1 cellular context compared by ENCODE assay signal in genomic region chr11:76781046-76781801, GRCh38.
TF ChIP-seq lines count a peak whose summit lies in the region.

No MANE protein-coding gene starts in this region.

TF ChIP-seq in HepG2, 621 proteins besides CTCF, POLR2A, EP300 and RAD21 (continues in another document):
- TF ChIP-seq ZNF780A (CRISPR knock-in tag; IDR thresholded peaks at IDR 0.05) (no peak), GABPA (IDR thresholded peaks at IDR 0.05; ENCODE audit: low read depth, low read length) (no peak), GABPA (CRISPR knock-in tag; IDR thresholded peaks at IDR 0.05; ENCODE audit: low read depth) (peak; percentile 54; the same call in 1 of the 2 replicates), ZNF3 (CRISPR knock-in tag; IDR thresholded peaks at IDR 0.05) (peak; percentile 69), ZKSCAN5 (CRISPR knock-in tag; IDR thresholded peaks at IDR 0.05) (0 out of 2 replicates have a peak, but pooled peaks have one; percentile 67), IRF1 (CRISPR knock-in tag; IDR thresholded peaks at IDR 0.05; ENCODE audit: low read depth) (no peak), DPF2 (CRISPR knock-in tag; IDR thresholded peaks at IDR 0.05; ENCODE audit: borderline replicate concordance, low read depth) (0 out of 2 replicates have a peak, but pooled peaks have one; percentile 39), HDAC1 (CRISPR knock-in tag; IDR thresholded peaks at IDR 0.05) (0 out of 2 replicates have a peak, but pooled peaks have one; percentile 32), ZGPAT (CRISPR knock-in tag; IDR thresholded peaks at IDR 0.05) (peak; percentile 76), RCOR2 (CRISPR knock-in tag; IDR thresholded peaks at IDR 0.05) (peak; percentile 80), ZNF816 (CRISPR knock-in tag; IDR thresholded peaks at IDR 0.05; ENCODE audit: borderline replicate concordance) (no peak), ZNF609 (CRISPR knock-in tag; IDR thresholded peaks at IDR 0.05; ENCODE audit: borderline replicate concordance) (peak; percentile 43; the same call in 1 of the 2 replicates), SP5 (CRISPR knock-in tag; IDR thresholded peaks at IDR 0.05; ENCODE audit: borderline replicate concordance, low read depth) (peak; percentile 52; the same call in 1 of the 2 replicates), REPIN1 (CRISPR knock-in tag; IDR thresholded peaks at IDR 0.05; ENCODE audit: borderline replicate concordance, low read depth) (no peak), CHCHD3 (CRISPR knock-in tag; IDR thresholded peaks at IDR 0.05) (no peak), PHF8 (CRISPR knock-in tag; IDR thresholded peaks at IDR 0.05) (peak; percentile 30; the same call in 1 of the 2 replicates), ELF3 (CRISPR knock-in tag; IDR thresholded peaks at IDR 0.05) (peak; percentile 80), EEA1 (CRISPR knock-in tag; IDR thresholded peaks at IDR 0.05; ENCODE audit: borderline replicate concordance) (no peak), ZBTB25 (CRISPR knock-in tag; IDR thresholded peaks at IDR 0.05) (0 out of 2 replicates have a peak, but pooled peaks have one; percentile 38), ZNF740 (CRISPR knock-in tag; IDR thresholded peaks at IDR 0.05) (no peak), FUBP1 (CRISPR knock-in tag; IDR thresholded peaks at IDR 0.05; ENCODE audit: borderline replicate concordance) (no peak), MYC (CRISPR knock-in tag; IDR thresholded peaks at IDR 0.05; ENCODE audit: borderline replicate concordance) (0 out of 2 replicates have a peak, but pooled peaks have one; percentile 16), TRAFD1 (CRISPR knock-in tag; IDR thresholded peaks at IDR 0.05; ENCODE audit: borderline replicate concordance) (no peak), YEATS4 (CRISPR knock-in tag; IDR thresholded peaks at IDR 0.05; ENCODE audit: borderline replicate concordance) (0 out of 2 replicates have a peak, but pooled peaks have one; percentile 25), ZNF562 (CRISPR knock-in tag; IDR thresholded peaks at IDR 0.05; ENCODE audit: borderline replicate concordance) (no peak), ZFX (CRISPR knock-in tag; IDR thresholded peaks at IDR 0.05; ENCODE audit: low read depth) (peak; percentile 63), ZBTB7B (CRISPR knock-in tag; IDR thresholded peaks at IDR 0.05) (0 out of 2 replicates have a peak, but pooled peaks have one; percentile 29), ZIK1 (CRISPR knock-in tag; IDR thresholded peaks at IDR 0.05; ENCODE audit: borderline replicate concordance, low read depth) (0 out of 2 replicates have a peak, but pooled peaks have one; percentile 63), ELF1 (CRISPR knock-in tag; IDR thresholded peaks at IDR 0.05) (peak; percentile 17; the same call in 1 of the 2 replicates), ATF5 (CRISPR knock-in tag; IDR thresholded peaks at IDR 0.05; ENCODE audit: low read depth) (no peak), MTA1 (CRISPR knock-in tag; IDR thresholded peaks at IDR 0.05; ENCODE audit: borderline replicate concordance) (0 out of 2 replicates have a peak, but pooled peaks have one; percentile 38), ZNF674 (CRISPR knock-in tag; IDR thresholded peaks at IDR 0.05; ENCODE audit: low read depth) (no peak), ZNF556 (CRISPR knock-in tag; IDR thresholded peaks at IDR 0.05; ENCODE audit: borderline replicate concordance) (peak; percentile 48; the same call in 1 of the 2 replicates), THAP7 (CRISPR knock-in tag; IDR thresholded peaks at IDR 0.05) (no peak), ZBTB3 (CRISPR knock-in tag; IDR thresholded peaks at IDR 0.05; ENCODE audit: borderline replicate concordance, low read depth) (no peak), ZNF292 (CRISPR knock-in tag; IDR thresholded peaks at IDR 0.05; ENCODE audit: borderline replicate concordance, low read depth) (no peak), HNRNPK (IDR thresholded peaks at IDR 0.05; ENCODE audit: low read depth, low read length, poor library complexity, severe bottlenecking) (peak; percentile 10), TOE1 (CRISPR knock-in tag; IDR thresholded peaks at IDR 0.05) (no peak), ZBTB7A (CRISPR knock-in tag; IDR thresholded peaks at IDR 0.05) (no peak), ZBTB37 (CRISPR knock-in tag; IDR thresholded peaks at IDR 0.05) (no peak), POLR2AphosphoS5 (IDR thresholded peaks at IDR 0.05; ENCODE audit: low read depth, low read length) (peak; percentile 60), PBX3 (CRISPR knock-in tag; IDR thresholded peaks at IDR 0.05; ENCODE audit: borderline replicate concordance) (no peak), ZNF878 (CRISPR knock-in tag; IDR thresholded peaks at IDR 0.05) (no peak), ZNF263 (CRISPR knock-in tag; IDR thresholded peaks at IDR 0.05) (no peak), NFE2 (CRISPR knock-in tag; IDR thresholded peaks at IDR 0.05) (no peak), GABPB1 (CRISPR knock-in tag; IDR thresholded peaks at IDR 0.05) (peak; percentile 45; the same call in 1 of the 2 replicates), HDAC2 (CRISPR knock-in tag; IDR thresholded peaks at IDR 0.05) (peak; percentile 75), CENPX (CRISPR knock-in tag; IDR thresholded peaks at IDR 0.05) (no peak), KDM4B (CRISPR knock-in tag; IDR thresholded peaks at IDR 0.05) (no peak), ZNF331 (CRISPR knock-in tag; IDR thresholded peaks at IDR 0.05) (no peak), ZNF430 (CRISPR knock-in tag; IDR thresholded peaks at IDR 0.05) (peak; percentile 82)
